8 cellular contexts compared by ENCODE assay signal in genomic region chr9:19230356-19231125, GRCh38. TPM values are rescaled to one million over a fixed set of nuclear protein-coding genes. Genes with fewer than 3 reads are reported as not detected.
DNase-seq lines count a peak whose midpoint lies in the region; ATAC-seq and TF ChIP-seq lines count a peak whose summit lies in the region.

TSS of gene DENND4C (plus strand) at chr9:19230693. CDS start at chr9:19276175, 45,482 bp downstream.

- TF ChIP-seq CTCF in GM13976 (IDR thresholded peaks at IDR 0.05; ENCODE audit: borderline replicate concordance, control extremely low read depth, extremely low read depth, insufficient read depth, missing control alignments) = no peak
- no peak for TF ChIP-seq CTCF in vagina (IDR thresholded peaks at IDR 0.05)

- no peaks in the 10 kb centered on the region for H3K27me3 ChIP-seq in right cardiac atrium (ENCODE audit: control insufficient read depth, insufficient read depth)
- H3K27me3 ChIP-seq in vagina = no peaks in the 10 kb centered on the region

- ATAC-seq in HG02763 (IDR thresholded peaks at IDR 0.05; ENCODE audit: unreplicated experiment) (peak; percentile 78), T-helper 17 cell (peak; percentile 82), right cardiac atrium (peak; percentile 95)

- peaks cover 2% of the 10 kb centered on the region for H3K4me1 Mint-ChIP-seq in T-helper 17 cell

- H3K4me3 Mint-ChIP-seq in T-helper 17 cell = no peak within 1 kb of the TSS

- under 1% methylated on average over 86 of the region's 86 CpGs for WGBS in right cardiac atrium

- H3K4me3 ChIP-seq in right cardiac atrium (ENCODE audit: low read length) (peak within 1 kb of the TSS; percentile 86), vagina (peak within 1 kb of the TSS; percentile 90 to 96)

- intact Hi-C loops in right cardiac atrium (cut with DNase I) (loop anchor here in 2 of 4 donors (5.0 to 10.0 kb wide), 2 partner anchors 48 to 64 kb away; no protein-coding TSS in a partner anchor), vagina (cut with DNase I) (no loop called here)

- no peaks in the 10 kb centered on the region for H3K36me3 Mint-ChIP-seq in T-helper 17 cell (ENCODE audit: low read depth)

- DNase-seq in GM13976 (ENCODE audit: low spot score) = peak; percentile 90
- DNase-seq in NCI-H1436 treated with DMSO at 0.1 percent for 48 hours (lab: John Stamatoyannopoulos, UW) = peak; percentile 31
- peak; percentile 64 to 72 (median 68) for DNase-seq in T-helper 17 cell
- DNase-seq in amygdala (lab: John Stamatoyannopoulos, UW) = peak in 55 of 56 donors; percentile 25 to 95 (median 83)
- DNase-seq in right cardiac atrium = peak; percentile 90 to 96 (median 96)
- peak; percentile 88 for DNase-seq in putamen (ENCODE audit: low spot score)
- DNase-seq in vagina (ENCODE audit: extremely low spot score in 2 of 2) = peak in 1 of 2 donors; percentile 91

- H3K27ac ChIP-seq in right cardiac atrium (ENCODE audit: low read length) (peak within 1 kb of the TSS; percentile 95), vagina (peak within 1 kb of the TSS; percentile 99)

- no peaks in the 10 kb centered on the region for H3K36me3 ChIP-seq in vagina

- H3K4me1 ChIP-seq in right cardiac atrium (ENCODE audit: control insufficient read depth, insufficient read depth, low read length) (no peaks in the 10 kb centered on the region), vagina (peaks cover 28% of the 10 kb centered on the region)

- in situ Hi-C loops in GM13976 (cut with MboI; ENCODE audit: low sequenced_read_pairs, unreplicated experiment) = no loop called here

- H3K9me3 ChIP-seq in T-helper 17 cell (ENCODE audit: control insufficient read depth, low read length, poor library complexity, severe bottlenecking) = no peaks in the 10 kb centered on the region
- H3K9me3 ChIP-seq in right cardiac atrium (ENCODE audit: control insufficient read depth, low read length) = no peaks in the 10 kb centered on the region
- no peaks in the 10 kb centered on the region for H3K9me3 ChIP-seq in vagina

- TF ChIP-seq POLR2A in vagina (IDR thresholded peaks at IDR 0.05) = peak in 1 of 2 donors; percentile 45

- H3K27me3 Mint-ChIP-seq in T-helper 17 cell = no peaks in the 10 kb centered on the region

- no peak within 1 kb of the TSS for H3K27ac Mint-ChIP-seq in T-helper 17 cell

RNA-seq across cellular contexts. Expression of gene DENND4C, which starts in this region (rescaled TPM):
- total RNA-seq in T-helper 17 cell (10 to 100 TPM; 49.4 to 54.4 TPM), right cardiac atrium (10 to 100 TPM; 41.9 to 61.5 (median 44.3) TPM), vagina (92.3 TPM)
- 13.0 TPM for polyA plus RNA-seq in right cardiac atrium
